Comparison of ENCODE assay signal across 8 cellular contexts in the genomic region with DNA sequence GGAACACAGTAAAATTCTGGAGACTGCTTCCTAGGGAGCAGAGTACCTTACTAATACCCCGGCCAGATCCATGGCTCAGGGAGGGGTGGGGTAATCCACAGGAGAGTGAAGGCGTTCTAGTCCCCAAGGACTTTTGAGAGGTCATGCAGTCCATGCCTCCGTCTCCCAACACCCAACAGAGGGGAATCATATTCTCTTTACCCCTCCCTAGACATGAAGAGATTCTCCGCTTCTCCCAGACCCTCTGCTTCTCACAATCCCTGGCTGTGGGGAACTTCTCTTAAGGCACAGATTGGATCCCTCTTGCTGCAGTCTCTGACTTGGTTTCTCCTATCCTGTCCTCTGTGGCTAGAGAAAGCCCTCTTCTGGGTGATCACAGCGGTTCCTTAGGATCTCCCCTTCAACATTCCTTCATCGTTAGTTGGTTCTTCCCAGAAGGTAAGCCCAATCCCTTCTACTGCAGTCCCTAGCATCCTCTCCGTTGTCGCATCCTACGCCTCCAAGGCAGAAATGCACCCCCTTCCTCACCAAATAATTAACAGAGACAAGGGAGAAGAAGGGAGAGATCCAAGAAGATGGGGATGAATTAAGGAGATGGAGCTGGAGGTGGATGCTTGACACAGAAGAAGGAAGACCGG. TPM values are rescaled to one million over a fixed set of nuclear protein-coding genes. Genes with fewer than 3 reads are reported as not detected.
DNase-seq lines count a peak whose midpoint lies in the region; ATAC-seq and TF ChIP-seq lines count a peak whose summit lies in the region.

No MANE protein-coding gene starts in this region.

- H3K9me3 ChIP-seq in left ventricle myocardium inferior (replicated peaks) (no peaks in the 10 kb centered on the region), uterus (no peaks in the 10 kb centered on the region)

- no peak for ATAC-seq in left cardiac atrium
- no peak for ATAC-seq in HG02798 (IDR thresholded peaks at IDR 0.05; ENCODE audit: poor library complexity, unreplicated experiment)
- ATAC-seq in GM18520 (IDR thresholded peaks at IDR 0.05; ENCODE audit: unreplicated experiment): no peak
- no peak for ATAC-seq in GM18861 (IDR thresholded peaks at IDR 0.05; ENCODE audit: unreplicated experiment)

- TF ChIP-seq POLR2A in uterus (IDR thresholded peaks at IDR 0.05): no peak

- intact Hi-C loops in left ventricle myocardium inferior (cut with micrococcal nuclease) (loop anchor here (5.0 kb wide), 1 partner anchor 90 kb away; no protein-coding TSS in a partner anchor), left cardiac atrium (cut with DNase I) (loop anchor here (5.0 to 10.0 kb wide), 2 partner anchors 85 to 223 kb away; a partner anchor contains a TSS), uterus (cut with DNase I; ENCODE audit: low total_unique reads) (loop anchor here (5.0 to 10.0 kb wide), 2 partner anchors 85 to 223 kb away; a partner anchor contains a TSS)

- no peak for DNase-seq in left ventricle myocardium inferior
- no peak for DNase-seq in left cardiac atrium
- DNase-seq in mesenteric fat pad (ENCODE audit: low spot score): peak; percentile 35
- DNase-seq in uterus: no peak

- H3K9me3 Mint-ChIP-seq in brain: no peaks in the 10 kb centered on the region

- H3K4me1 ChIP-seq in left ventricle myocardium inferior: peaks cover 63% of the 10 kb centered on the region
- peaks cover 0 to 6% of the 10 kb centered on the region in 2 donors for H3K4me1 ChIP-seq in uterus

- peak overlapping the region; percentile 84 for H3K27ac ChIP-seq in left ventricle myocardium inferior (replicated peaks)
- H3K27ac ChIP-seq in uterus: peak overlapping the region; percentile 74 to 81

- H3K4me3 Mint-ChIP-seq in brain: peak overlapping the region; percentile 92 to 96 (median 95)

- peaks cover 69% of the 10 kb centered on the region for H3K4me1 Mint-ChIP-seq in brain

- peaks cover 9% of the 10 kb centered on the region for H3K36me3 Mint-ChIP-seq in brain

- H3K4me3 ChIP-seq in left ventricle myocardium inferior: peak overlapping the region; percentile 89
- peak overlapping the region; percentile 66 to 69 for H3K4me3 ChIP-seq in uterus

- peak overlapping the region; percentile 48 to 94 (median 89) for H3K27ac Mint-ChIP-seq in brain

- H3K27me3 ChIP-seq in left ventricle myocardium inferior (ENCODE audit: low read depth): no peaks in the 10 kb centered on the region
- H3K27me3 ChIP-seq in uterus: no peaks in the 10 kb centered on the region

- H3K36me3 ChIP-seq in left ventricle myocardium inferior: no peaks in the 10 kb centered on the region
- H3K36me3 ChIP-seq in uterus: no peaks in the 10 kb centered on the region

- peaks cover 5% of the 10 kb centered on the region for H3K27me3 Mint-ChIP-seq in brain

- no peak for TF ChIP-seq CTCF in left ventricle myocardium inferior (IDR thresholded peaks at IDR 0.05; ENCODE audit: borderline replicate concordance)
- no peak for TF ChIP-seq CTCF in brain (conservative IDR thresholded peaks at IDR 0.05)
- no peak for TF ChIP-seq CTCF in uterus (IDR thresholded peaks at IDR 0.05)

RNA-seq across cellular contexts. Expression of a gene that starts 0.6 kb away (rescaled TPM):
- total RNA-seq in left ventricle myocardium inferior (21.6 TPM), left cardiac atrium (10 to 100 TPM; 14.3 to 16.9 TPM), mesenteric fat pad (15.6 TPM), uterus (10 to 100 TPM in 3 of 4 donors, 1 to 10 TPM in 1; 7.4 to 38.4 (median 16.5) TPM)
- polyA plus RNA-seq in brain (ENCODE audit: insufficient read depth, low read depth, low replicate concordance): 28.5 TPM

RNA-seq across cellular contexts. Expression of a gene that starts 4.3 kb away (rescaled TPM):
- total RNA-seq in left ventricle myocardium inferior (101 TPM), left cardiac atrium (100 to 1,000 TPM in 1 of 2 donors, 10 to 100 TPM in 1; 80.8 to 118 TPM), mesenteric fat pad (127 TPM), uterus (100 to 1,000 TPM in 1 of 4 donors, 10 to 100 TPM in 3; 18.8 to 138 (median 48.7) TPM)
- 37.4 TPM for polyA plus RNA-seq in brain (ENCODE audit: insufficient read depth, low read depth, low replicate concordance)

RNA-seq across cellular contexts. Expression of a gene that starts 46.6 kb away (rescaled TPM):
- total RNA-seq in left ventricle myocardium inferior (14.0 TPM), left cardiac atrium (10 to 100 TPM; 16.7 to 19.8 TPM), mesenteric fat pad (24.4 TPM), uterus (10 to 100 TPM in 2 of 4 donors, 1 to 10 TPM in 2; 3.1 to 39.2 (median 10.5) TPM)
- 99.3 TPM for polyA plus RNA-seq in brain (ENCODE audit: insufficient read depth, low read depth, low replicate concordance)
